Comparison of ENCODE assay signal across 11 cellular contexts in genomic region chr13:110812111-110812868, GRCh38.
DNase-seq lines count a peak whose midpoint lies in the region; ATAC-seq and TF ChIP-seq lines count a peak whose summit lies in the region.
"Had no signal": no experiment of that assay in that cellular context is flagged by ENCODE, and none has a peak within 500 bp of the region (broad histone marks: within the 10 kb centered on the region; RNA-seq: fewer than 3 reads in every experiment).

No MANE protein-coding gene starts in this region.

- peak overlapping the region; percentile 39 for H3K4me3 Mint-ChIP-seq in CD8-positive, alpha-beta T cell

- no peak overlapping the region for H3K27ac ChIP-seq in CD8-positive, alpha-beta T cell (ENCODE audit: low read depth, low read length)
- H3K27ac ChIP-seq in heart right ventricle (no peak overlapping the region), psoas muscle (no peak overlapping the region)

- intact Hi-C loops in CD8-positive, alpha-beta T cell (cut with DNase I, micrococcal nuclease), result no loop called here
- intact Hi-C loops in heart right ventricle (cut with DNase I) (loop anchor here in 6 of 10 donors (5.0 to 10.0 kb wide), 5 partner anchors 85 to 357 kb away; partner anchors contain the start of gene ING1 (in 1 of the 6)), psoas muscle (cut with DNase I) (loop anchor here in 1 of 2 donors (10.0 kb wide), 2 partner anchors 97 to 357 kb away; partner anchors contain the start of gene ING1)

- no peaks in the 10 kb centered on the region for H3K9me3 ChIP-seq in CD8-positive, alpha-beta T cell (ENCODE audit: low read length)
- H3K9me3 ChIP-seq in heart right ventricle (no peaks in the 10 kb centered on the region), psoas muscle (no peaks in the 10 kb centered on the region)

- no peak overlapping the region for H3K27ac Mint-ChIP-seq in CD8-positive, alpha-beta T cell
- no peak overlapping the region for H3K27ac Mint-ChIP-seq in activated naive CD4-positive, alpha-beta T cell treated with anti-CD3 and anti-CD28 coated beads, Interleukin-2, amount 50 U/mL, for 72 hours

- WGBS in heart right ventricle, 2 donors, result 16 to 17% methylated on average over 48 of the region's 48 CpGs
- WGBS in psoas muscle, 3 donors, result 6 to 14% (median 14%) methylated on average over 46 to 48 of the region's 48 CpGs

- H3K4me1 ChIP-seq in CD8-positive, alpha-beta T cell (ENCODE audit: insufficient read depth, low read length), result peaks cover 3% of the 10 kb centered on the region
- H3K4me1 ChIP-seq in heart right ventricle, result peaks cover 0 to 16% (median 9%) of the 10 kb centered on the region in 9 donors
- peaks cover 15% of the 10 kb centered on the region for H3K4me1 ChIP-seq in psoas muscle

- H3K27me3 ChIP-seq in CD8-positive, alpha-beta T cell (ENCODE audit: insufficient read depth, low read length), result peaks cover 3% of the 10 kb centered on the region
- H3K27me3 ChIP-seq in heart right ventricle (peaks cover 0 to 62% (median 54%) of the 10 kb centered on the region in 7 donors), psoas muscle (ENCODE audit: insufficient read depth in 3 of 3, low read length in 2 of 3) (peaks cover 0 to 2% (median 0%) of the 10 kb centered on the region in 3 donors)

- no peak overlapping the region for H3K4me3 ChIP-seq in CD8-positive, alpha-beta T cell (ENCODE audit: low read depth, low read length)
- H3K4me3 ChIP-seq in heart right ventricle (peak overlapping the region; percentile 0 to 51 (median 40)), psoas muscle (peak overlapping the region; percentile 66)

- no peak for ATAC-seq in CD8-positive, alpha-beta T cell
- ATAC-seq in activated naive CD4-positive, alpha-beta T cell treated with anti-CD3 and anti-CD28 coated beads, Interleukin-2, amount 50 U/mL, for 72 hours, result peak; percentile 22 to 35
- ATAC-seq in heart right ventricle (peak; percentile 17 to 82 (median 55)), psoas muscle (peak; percentile 50 to 85 (median 68)), HG03565 (IDR thresholded peaks at IDR 0.05; ENCODE audit: unreplicated experiment) (no peak)

- TF ChIP-seq CTCF in CD8-positive, alpha-beta T cell (IDR thresholded peaks at IDR 0.05), result no peak
- TF ChIP-seq CTCF in heart right ventricle (IDR thresholded peaks at IDR 0.05) (peak in 4 of 9 donors; percentile 9 to 36 (median 26)), psoas muscle (IDR thresholded peaks at IDR 0.05) (no peak)

- POLR2A ChIA-PET in CD8-positive, alpha-beta T cell (lab: Charles Lee), result no interaction called here

- no peaks in the 10 kb centered on the region for H3K36me3 Mint-ChIP-seq in CD8-positive, alpha-beta T cell
- no peaks in the 10 kb centered on the region for H3K36me3 Mint-ChIP-seq in activated naive CD4-positive, alpha-beta T cell treated with anti-CD3 and anti-CD28 coated beads, Interleukin-2, amount 50 U/mL, for 72 hours

- CTCF ChIA-PET in CD8-positive, alpha-beta T cell (lab: Charles Lee), result interaction anchor here (0.6 to 1.1 kb wide), 3 partner anchors 13 to 168 kb away, joined by 3 to 4 read pairs (median 4); no protein-coding TSS in a partner anchor

- DNase-seq in CD8-positive, alpha-beta T cell, result no peak
- no peak for DNase-seq in activated naive CD4-positive, alpha-beta T cell treated with anti-CD3 and anti-CD28 coated beads, Interleukin-2, amount 50 U/mL, for 72 hours (ENCODE audit: low spot score in 2 of 2)
- DNase-seq in heart right ventricle, result no peak
- no peak for DNase-seq in psoas muscle
- DNase-seq in DMS153 (lab: John Stamatoyannopoulos, UW), result no peak
- no peak for DNase-seq in SW480 (ENCODE audit: low spot score)
- no peak for DNase-seq in pons (ENCODE audit: low spot score)
- DNase-seq: DMS53, NCI-H1092 treated with DMSO at 0.1 percent for 48 hours, posterior cingulate gyrus had no signal

- no peaks in the 10 kb centered on the region for H3K36me3 ChIP-seq in CD8-positive, alpha-beta T cell (ENCODE audit: insufficient read depth, low read length)
- H3K36me3 ChIP-seq in heart right ventricle (no peaks in the 10 kb centered on the region), psoas muscle (ENCODE audit: insufficient read depth in 1 of 2, low read depth in 1 of 2) (no peaks in the 10 kb centered on the region)

- H3K9me3 Mint-ChIP-seq in CD8-positive, alpha-beta T cell, result no peaks in the 10 kb centered on the region
- no peaks in the 10 kb centered on the region for H3K9me3 Mint-ChIP-seq in activated naive CD4-positive, alpha-beta T cell treated with anti-CD3 and anti-CD28 coated beads, Interleukin-2, amount 50 U/mL, for 72 hours

- peaks cover 6% of the 10 kb centered on the region for H3K4me1 Mint-ChIP-seq in CD8-positive, alpha-beta T cell (ENCODE audit: low read depth)

- H3K27me3 Mint-ChIP-seq in CD8-positive, alpha-beta T cell (ENCODE audit: low read depth), result peaks cover 46% of the 10 kb centered on the region

Comparison
In these comparisons a context has a peak if more than half of its experiments do, and no peak if none do; other contexts are left out.
1. ATAC-seq: peak in activated naive CD4-positive, alpha-beta T cell treated with anti-CD3 and anti-CD28 coated beads, Interleukin-2, amount 50 U/mL, for 72 hours (2 of 2), heart right ventricle (8 of 8) and psoas muscle (4 of 4); none in CD8-positive, alpha-beta T cell (single experiment) and HG03565 (single experiment).
2. intact Hi-C loops: an anchor here in heart right ventricle (5.0 to 10.0 kb wide); none called in CD8-positive, alpha-beta T cell.